ENCODE assay signal across 6 cellular contexts in genomic region chr1:156590326-156591180, GRCh38. TPM values are rescaled to one million over a fixed set of nuclear protein-coding genes. Genes with fewer than 3 reads are reported as not detected.
DNase-seq lines count a peak whose midpoint lies in the region; ATAC-seq and TF ChIP-seq lines count a peak whose summit lies in the region.

No MANE protein-coding gene starts in this region.

- no peaks in the 10 kb centered on the region for H3K9me3 ChIP-seq in thoracic aorta

- H3K36me3 ChIP-seq in thoracic aorta: no peaks in the 10 kb centered on the region

- H3K9me3 Mint-ChIP-seq in activated naive CD4-positive, alpha-beta T cell treated with anti-CD3 and anti-CD28 coated beads, Interleukin-2, amount 10 ng/mL, durations not matched to agents 7 days and 5 days: no peaks in the 10 kb centered on the region
- H3K9me3 Mint-ChIP-seq in activated naive CD4-positive, alpha-beta T cell treated with anti-CD3 and anti-CD28 coated beads, Interleukin-2, amount 50 U/mL, for 72 hours: no peaks in the 10 kb centered on the region

- H3K4me1 ChIP-seq in thoracic aorta (ENCODE audit: control insufficient read depth in 1 of 2, low read depth in 2 of 2): peaks cover 4 to 15% of the 10 kb centered on the region in 2 donors

- in situ Hi-C loops in GM13977 (cut with MboI; ENCODE audit: low pct_unique_long_range_greater_than_20kb, low sequenced_read_pairs, unreplicated experiment): no loop called here

- peak overlapping the region; percentile 37 to 86 for H3K27ac ChIP-seq in thoracic aorta

- peak overlapping the region; percentile 83 for H3K27ac Mint-ChIP-seq in activated naive CD4-positive, alpha-beta T cell treated with anti-CD3 and anti-CD28 coated beads, Interleukin-2, amount 10 ng/mL, durations not matched to agents 7 days and 5 days
- peak overlapping the region in 1 of 2 donors; percentile 68 for H3K27ac Mint-ChIP-seq in activated naive CD4-positive, alpha-beta T cell treated with anti-CD3 and anti-CD28 coated beads, Interleukin-2, amount 50 U/mL, for 72 hours

- H3K27me3 Mint-ChIP-seq in activated naive CD4-positive, alpha-beta T cell treated with anti-CD3 and anti-CD28 coated beads, Interleukin-2, amount 10 ng/mL, durations not matched to agents 7 days and 5 days: peaks cover 3% of the 10 kb centered on the region

- no peaks in the 10 kb centered on the region for H3K27me3 ChIP-seq in thoracic aorta (replicated peaks; ENCODE audit: insufficient read depth)

- TF ChIP-seq CTCF in thoracic aorta (IDR thresholded peaks at IDR 0.05) (no peak), GM13977 (IDR thresholded peaks at IDR 0.05; ENCODE audit: extremely low read depth, insufficient read depth, missing control alignments) (no peak)

- CTCF ChIA-PET in activated naive CD4-positive, alpha-beta T cell treated with anti-CD3 and anti-CD28 coated beads, Interleukin-2, amount 10 ng/mL, durations not matched to agents 7 days and 5 days (lab: Charles Lee): interaction anchor here (0.8 to 5.0 kb wide), 7 partner anchors 9 to 205 kb away, joined by 3 to 29 read pairs (median 4); partner anchors contain the start of gene GPATCH4

- H3K4me3 ChIP-seq in thoracic aorta: peak overlapping the region; percentile 90

- H3K4me3 Mint-ChIP-seq in activated naive CD4-positive, alpha-beta T cell treated with anti-CD3 and anti-CD28 coated beads, Interleukin-2, amount 10 ng/mL, durations not matched to agents 7 days and 5 days: peak overlapping the region; percentile 78

- no peak for ATAC-seq in activated naive CD4-positive, alpha-beta T cell treated with anti-CD3 and anti-CD28 coated beads, Interleukin-2, amount 50 U/mL, for 72 hours
- ATAC-seq in thoracic aorta (ENCODE audit: insufficient number of reproducible peaks, low FRiP score, low read depth): no peak
- ATAC-seq in GM18498 (IDR thresholded peaks at IDR 0.05; ENCODE audit: unreplicated experiment): no peak

- H3K36me3 Mint-ChIP-seq in activated naive CD4-positive, alpha-beta T cell treated with anti-CD3 and anti-CD28 coated beads, Interleukin-2, amount 10 ng/mL, durations not matched to agents 7 days and 5 days: peaks cover 8% of the 10 kb centered on the region
- H3K36me3 Mint-ChIP-seq in activated naive CD4-positive, alpha-beta T cell treated with anti-CD3 and anti-CD28 coated beads, Interleukin-2, amount 50 U/mL, for 72 hours: peaks cover 0 to 13% of the 10 kb centered on the region in 2 donors

- DNase-seq in activated naive CD4-positive, alpha-beta T cell treated with anti-CD3 and anti-CD28 coated beads, Interleukin-2, amount 10 ng/mL, durations not matched to agents 7 days and 5 days: no peak
- DNase-seq in activated naive CD4-positive, alpha-beta T cell treated with anti-CD3 and anti-CD28 coated beads, Interleukin-2, amount 50 U/mL, for 72 hours (ENCODE audit: low spot score in 2 of 2): no peak
- DNase-seq in fibroblast of peridontal ligament (ENCODE audit: extremely low read depth) (peak; percentile 33), thoracic aorta (ENCODE audit: low spot score) (no peak), GM13977 (ENCODE audit: low spot score) (no peak)

- H3K4me1 Mint-ChIP-seq in activated naive CD4-positive, alpha-beta T cell treated with anti-CD3 and anti-CD28 coated beads, Interleukin-2, amount 10 ng/mL, durations not matched to agents 7 days and 5 days: peaks cover 37% of the 10 kb centered on the region

RNA-seq across cellular contexts. Expression of gene NAXE, which starts 1.0 kb away (rescaled TPM):
- total RNA-seq in activated naive CD4-positive, alpha-beta T cell treated with anti-CD3 and anti-CD28 coated beads, Interleukin-2, amount 50 U/mL, for 72 hours: 10 to 100 TPM; 71.4 to 95.1 TPM
- total RNA-seq in thoracic aorta: 10 to 100 TPM; 38.3 to 66.5 TPM

RNA-seq across cellular contexts. Expression of gene GPATCH4, which starts 10.7 kb away (rescaled TPM):
- total RNA-seq in activated naive CD4-positive, alpha-beta T cell treated with anti-CD3 and anti-CD28 coated beads, Interleukin-2, amount 50 U/mL, for 72 hours: 10 to 100 TPM; 26.1 to 35.8 TPM
- total RNA-seq in thoracic aorta: 10 to 100 TPM in 1 of 2 donors, 1 to 10 TPM in 1; 8.1 to 69.3 TPM

RNA-seq across cellular contexts. Expression of gene TTC24, which starts 11.0 kb away (rescaled TPM):
- total RNA-seq in activated naive CD4-positive, alpha-beta T cell treated with anti-CD3 and anti-CD28 coated beads, Interleukin-2, amount 50 U/mL, for 72 hours: 1 to 10 TPM; 4.5 to 6.8 TPM
- total RNA-seq in thoracic aorta: not detected

RNA-seq across cellular contexts. Expression of gene IQGAP3, which starts 18.2 kb away (rescaled TPM):
- 10 to 100 TPM in 1 of 2 donors, 1 to 10 TPM in 1; 5.1 to 30.5 TPM for total RNA-seq in activated naive CD4-positive, alpha-beta T cell treated with anti-CD3 and anti-CD28 coated beads, Interleukin-2, amount 50 U/mL, for 72 hours
- total RNA-seq in thoracic aorta: 1 to 10 TPM; 2.2 to 3.5 TPM

RNA-seq across cellular contexts. Expression of gene HAPLN2, which starts 28.7 kb away (rescaled TPM):
- 1 to 10 TPM in 1 of 2 donors, not detected in 1; 3.8 TPM for total RNA-seq in activated naive CD4-positive, alpha-beta T cell treated with anti-CD3 and anti-CD28 coated beads, Interleukin-2, amount 50 U/mL, for 72 hours
- 1 to 10 TPM in 1 of 2 donors, not detected in 1; 1.2 TPM for total RNA-seq in thoracic aorta

Comparison
In these comparisons a context has a peak if more than half of its experiments do, and no peak if none do; other contexts are left out.
1. RNA of gene TTC24, which starts 11.0 kb away (total RNA-seq): 4.5 to 6.8 TPM in activated naive CD4-positive, alpha-beta T cell treated with anti-CD3 and anti-CD28 coated beads, Interleukin-2, amount 50 U/mL, for 72 hours; not detected in thoracic aorta; every median in the first group is over 4 times any median in the second.